ENCODE assay signal across 10 cellular contexts in genomic region chr6:34531580-34532201, GRCh38. TPM values are rescaled to one million over a fixed set of nuclear protein-coding genes. Genes with fewer than 3 reads are reported as not detected.
DNase-seq lines count a peak whose midpoint lies in the region; ATAC-seq lines count a peak whose summit lies in the region.
"Had no signal": no experiment of that assay in that cellular context is flagged by ENCODE, and none has a peak within 500 bp of the region (broad histone marks: within the 10 kb centered on the region; RNA-seq: fewer than 3 reads in every experiment).

No MANE protein-coding gene starts in this region.

- DNase-seq in anterior cingulate cortex (lab: John Stamatoyannopoulos, UW), result peak in 51 of 58 donors; percentile 10 to 95 (median 64)
- DNase-seq in iPS DF 4.7 (ENCODE audit: extremely low read depth, low spot score), result peak; percentile 36
- peak; percentile 9 for DNase-seq in stimulated activated CD4-positive, alpha-beta T cell treated with anti-CD3 and anti-CD28 coated beads, Interleukin-4, amount 100 ng/mL, for 24 hours
- no peak for DNase-seq in A172 (ENCODE audit: low spot score)
- DNase-seq in GDM1 (lab: John Stamatoyannopoulos, UW), result no peak
- DNase-seq: activated B cell treated with CpG ODN at 0.5 μM for 24 hours, Kasumi-1 had no signal

- peak; percentile 51 for ATAC-seq in HG02840 (IDR thresholded peaks at IDR 0.05; ENCODE audit: low FRiP score, unreplicated experiment)
- ATAC-seq in GM18520 (IDR thresholded peaks at IDR 0.05; ENCODE audit: unreplicated experiment), result no peak
- no peak for ATAC-seq in HG02798 (IDR thresholded peaks at IDR 0.05; ENCODE audit: poor library complexity, unreplicated experiment)

RNA-seq across cellular contexts. Expression of gene SPDEF, which starts 24.4 kb away (rescaled TPM):
- not detected in 2 replicates for total RNA-seq in A172 (2014; rRNA removed; shearing (Covaris generic))

Comparison
In these comparisons a context has a peak if more than half of its experiments do, and no peak if none do; other contexts are left out.
1. DNase-seq: peak in anterior cingulate cortex (51 of 58), iPS DF 4.7 (single experiment) and stimulated activated CD4-positive, alpha-beta T cell treated with anti-CD3 and anti-CD28 coated beads, Interleukin-4, amount 100 ng/mL, for 24 hours (single experiment); none in A172 (single experiment) and GDM1 (single experiment).